13 cellular contexts compared by ENCODE assay signal in the genomic region with DNA sequence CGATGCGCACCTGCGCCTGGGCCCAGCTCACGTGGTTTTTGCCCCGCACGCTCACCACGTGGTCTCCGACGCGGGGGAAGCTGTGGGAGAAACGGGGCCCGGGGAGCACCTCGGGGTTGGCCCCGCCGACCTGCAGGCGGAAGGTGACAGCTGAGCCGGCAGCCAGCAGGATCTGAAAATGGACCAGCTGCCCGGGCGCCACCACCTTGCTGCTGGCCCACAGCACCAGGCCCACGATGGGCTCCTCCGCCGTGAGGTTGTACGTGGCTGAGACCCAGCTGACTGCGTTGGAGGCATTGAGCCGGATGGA. TPM values are rescaled to one million over a fixed set of nuclear protein-coding genes. Genes with fewer than 3 reads are reported as not detected.
DNase-seq lines count a peak whose midpoint lies in the region; ATAC-seq, FAIRE-seq and TF ChIP-seq lines count a peak whose summit lies in the region.
"Not testable (repeated sequence)": the region's sequence is repeated elsewhere in the genome, so short reads cannot be mapped to it uniquely, and the experiment has no call there.
"Had no signal": no experiment of that assay in that cellular context is flagged by ENCODE, and none has a peak within 500 bp of the region (broad histone marks: within the 10 kb centered on the region; RNA-seq: fewer than 3 reads in every experiment).

No MANE protein-coding gene starts in this region.

- ATAC-seq in right cardiac atrium: not testable (repeated sequence)
- ATAC-seq in left colon: peak; percentile 16
- ATAC-seq in left lobe of liver: peak; percentile 11
- peak; percentile 17 for ATAC-seq in omental fat pad (ENCODE audit: low FRiP score)
- peak in 3 of 4 donors; percentile 2 to 14 (median 6) for ATAC-seq in psoas muscle
- ATAC-seq in aorta (ENCODE audit: low FRiP score): peak; percentile 19

- H3K9ac ChIP-seq in kidney (ENCODE audit: low read length in 2 of 2): not testable (repeated sequence)

- FAIRE-seq in kidney (lab: Jason Lieb, UNC): not testable (repeated sequence)

- H3K27ac ChIP-seq in right cardiac atrium (ENCODE audit: low read length); kidney (ENCODE audit: low read depth in 2 of 2, low read length in 2 of 2); psoas muscle; aorta (ENCODE audit: low read depth in 1 of 2, low read length in 2 of 2): not testable (repeated sequence)

- H3K27me3 ChIP-seq in right cardiac atrium (ENCODE audit: control insufficient read depth, insufficient read depth); psoas muscle (ENCODE audit: insufficient read depth in 3 of 3, low read length in 2 of 3); aorta (ENCODE audit: control insufficient read depth in 1 of 2, insufficient read depth in 2 of 2, low read length in 1 of 2): not testable (repeated sequence)

- 93% methylated on average over 25 of the region's 25 CpGs for WGBS in right cardiac atrium
- WGBS in psoas muscle, 3 donors: 84 to 90% (median 86%) methylated on average over 25 of the region's 25 CpGs
- 93 to 94% methylated on average over 25 of the region's 25 CpGs for WGBS in aorta, 2 donors

- in situ Hi-C loops in G401 (cut with HindIII; ENCODE audit: low sequenced_read_pairs): not testable (repeated sequence)

- not testable (repeated sequence) for H3K36me3 ChIP-seq in kidney (ENCODE audit: control insufficient read depth in 1 of 2, insufficient read depth in 2 of 2, low read length in 2 of 2); aorta (ENCODE audit: control insufficient read depth in 1 of 2, insufficient read depth in 2 of 2, low read length in 1 of 2)
- peaks cover 0 to 76% of the 10 kb centered on the region in 2 donors for H3K36me3 ChIP-seq in psoas muscle (ENCODE audit: insufficient read depth in 1 of 2, low read depth in 1 of 2)

- not testable (repeated sequence) for H3K4me3 ChIP-seq in right cardiac atrium (ENCODE audit: low read length); kidney (ENCODE audit: low read length in 2 of 2); psoas muscle; aorta (ENCODE audit: low read length in 2 of 2)

- not testable (repeated sequence) for TF ChIP-seq CTCF in kidney (IDR thresholded peaks at IDR 0.05; ENCODE audit: borderline replicate concordance, extremely low read depth, insufficient read depth); omental fat pad (IDR thresholded peaks at IDR 0.05); psoas muscle (IDR thresholded peaks at IDR 0.05)

- not testable (repeated sequence) for H3K4me1 ChIP-seq in right cardiac atrium (ENCODE audit: control insufficient read depth, insufficient read depth, low read length); kidney (ENCODE audit: control insufficient read depth in 1 of 2, insufficient read depth in 1 of 2, low read depth in 1 of 2, low read length in 2 of 2); psoas muscle; aorta (ENCODE audit: control insufficient read depth in 1 of 2, insufficient read depth in 2 of 2, low read length in 2 of 2)

- intact Hi-C loops in right cardiac atrium (cut with DNase I); kidney (cut with DNase I); left colon (cut with DNase I, micrococcal nuclease); psoas muscle (cut with DNase I); aorta (cut with DNase I): not testable (repeated sequence)

- peak; percentile 38 for DNase-seq in G401 (ENCODE audit: low spot score)
- peak in 2 of 3 donors; percentile 8 to 56 for DNase-seq in right cardiac atrium
- DNase-seq in kidney: peak; percentile 66
- not testable (repeated sequence) for DNase-seq in left colon; left lobe of liver (ENCODE audit: low spot score); omental fat pad (ENCODE audit: low spot score); psoas muscle; aorta

- not testable (repeated sequence) for H3K9me3 ChIP-seq in right cardiac atrium (ENCODE audit: control insufficient read depth, low read length); kidney (ENCODE audit: control insufficient read depth in 1 of 2, low read length in 2 of 2); psoas muscle; aorta (ENCODE audit: control insufficient read depth, low read length)

RNA-seq across cellular contexts. Expression of gene PKD1, which starts 26.5 kb away (rescaled TPM):
- 42.0 and 113 TPM in 2 replicates for total RNA-seq in G401 (2014; rRNA removed; shearing (Covaris generic))
- total RNA-seq in right cardiac atrium (100 to 1,000 TPM in 2 of 4 donors, 10 to 100 TPM in 2; 95.9 to 111 (median 99.1) TPM), kidney (88.3 TPM), left colon (10 to 100 TPM; 75.1 to 76.7 TPM), left lobe of liver (65.0 TPM), omental fat pad (100 to 1,000 TPM in 2 of 4 donors, 10 to 100 TPM in 2; 86.4 to 214 (median 121) TPM), psoas muscle (100 to 1,000 TPM in 1 of 4 donors, 10 to 100 TPM in 3; 59.1 to 123 (median 86.0) TPM), aorta (100 to 1,000 TPM; 325 to 337 TPM)
- polyA plus RNA-seq in right cardiac atrium (98.4 TPM), kidney (ENCODE audit: insufficient read depth, low read depth, low replicate concordance) (16.2 TPM), psoas muscle (10 to 100 TPM; 33.9 to 93.3 (median 58.4) TPM), aorta (100 to 1,000 TPM in 1 of 2 donors, 10 to 100 TPM in 1; 42.8 to 270 TPM)

RNA-seq across cellular contexts. Expression of gene RAB26, which starts 39.2 kb away (rescaled TPM):
- 46.8 and 55.2 TPM in 2 replicates for total RNA-seq in G401 (2014; rRNA removed; shearing (Covaris generic))
- total RNA-seq in right cardiac atrium (under 1 TPM in 3 of 4 donors, not detected in 1; 0.24 to 0.89 (median 0.88) TPM), kidney (1.5 TPM), left colon (10 to 100 TPM; 24.9 to 27.2 TPM), left lobe of liver (10.2 TPM), omental fat pad (1 to 10 TPM in 2 of 4 donors, under 1 TPM in 1, not detected in 1; 0.19 to 2.0 (median 1.1) TPM), psoas muscle (1 to 10 TPM in 1 of 4 donors, under 1 TPM in 3; 0.32 to 1.7 (median 0.83) TPM), aorta (under 1 TPM in 1 of 2 donors, not detected in 1; 0.51 TPM)
- polyA plus RNA-seq in right cardiac atrium (0.95 TPM), kidney (ENCODE audit: insufficient read depth, low read depth, low replicate concordance) (3.0 TPM), psoas muscle (under 1 TPM; 0.17 to 0.31 (median 0.21) TPM), aorta (1 to 10 TPM; 2.5 to 4.8 TPM)
- total RNA-seq: A172; CD4-positive, alpha-beta T cell; CD4-positive, CD25-positive, alpha-beta regulatory T cell; CD8-positive, alpha-beta T cell had no signal
- polyA plus RNA-seq: CD14-positive monocyte had no signal

RNA-seq across cellular contexts. Expression of gene TRAF7, which starts 46.4 kb away (rescaled TPM):
- total RNA-seq in G401 (2014; rRNA removed; shearing (Covaris generic)): 76.1 and 99.9 TPM in 2 replicates
- 10 to 100 TPM; 26.1 to 39.2 (median 33.0) TPM for total RNA-seq in right cardiac atrium
- 17.7 TPM for polyA plus RNA-seq in right cardiac atrium
- total RNA-seq in kidney: 66.8 TPM
- 26.1 TPM for polyA plus RNA-seq in kidney (ENCODE audit: insufficient read depth, low read depth, low replicate concordance)
- 10 to 100 TPM; 94.5 to 99.8 TPM for total RNA-seq in left colon
- total RNA-seq in left lobe of liver: 44.2 TPM
- 10 to 100 TPM; 31.9 to 42.7 (median 34.3) TPM for total RNA-seq in omental fat pad
- 10 to 100 TPM; 15.6 to 47.5 (median 38.9) TPM for total RNA-seq in psoas muscle
- polyA plus RNA-seq in psoas muscle: 10 to 100 TPM; 20.8 to 39.1 (median 27.3) TPM
- 10 to 100 TPM; 47.7 to 54.4 TPM for total RNA-seq in aorta
- 10 to 100 TPM; 24.4 to 38.0 TPM for polyA plus RNA-seq in aorta
